Comparison of ENCODE assay signal across 25 cellular contexts in the genomic region with DNA sequence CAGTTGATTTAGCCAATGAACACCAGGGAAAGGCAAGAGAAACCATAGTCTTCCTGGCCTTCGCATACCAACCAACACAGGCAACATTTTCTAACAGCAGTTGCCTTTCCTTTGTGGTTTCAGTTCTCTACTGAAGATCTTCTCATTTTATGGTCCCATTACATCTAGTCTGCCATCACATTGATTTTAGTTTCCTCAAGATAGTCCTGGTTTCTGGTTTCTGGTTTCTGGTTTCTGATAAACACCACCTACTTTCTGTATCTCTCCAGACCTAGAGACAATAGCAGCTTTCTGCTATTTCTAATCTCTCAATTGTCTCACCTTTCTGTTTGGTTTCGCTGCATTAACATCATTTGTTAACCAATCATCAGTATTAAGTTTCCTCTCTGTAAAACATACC.
"Had no signal": no experiment of that assay in that cellular context is flagged by ENCODE, and none has a peak within 500 bp of the region (broad histone marks: within the 10 kb centered on the region; RNA-seq: fewer than 3 reads in every experiment).

No MANE protein-coding gene starts in this region.

- ATAC-seq: effector memory CD8-positive, alpha-beta T cell; gastrocnemius medialis; heart right ventricle; left cardiac atrium; left lung; left ventricle myocardium superior; lower lobe of right lung; mucosa of descending colon; naive thymus-derived CD8-positive, alpha-beta T cell had no signal

- FAIRE-seq: endometrium, islet of Langerhans, keratinocyte had no signal

- H3K4me1 ChIP-seq: colonic mucosa, esophagus muscularis mucosa, gastrocnemius medialis, heart right ventricle, left lung, lower lobe of right lung had no signal

- H3K27me3 ChIP-seq: colonic mucosa, esophagus muscularis mucosa, gastrocnemius medialis, heart right ventricle, left lung had no signal

- DNase-seq: colonic mucosa; cortex of kidney; effector CD8-positive, alpha-beta T cell; effector memory CD8-positive, alpha-beta T cell; endodermal cell; foreskin fibroblast; foreskin melanocyte; gastrocnemius medialis; glutamatergic neuron; head of caudate nucleus; heart right ventricle; hippocampal formation; left cardiac atrium; left lung; left ventricle myocardium superior; lower lobe of right lung; mesenchymal stem cell; mucosa of descending colon; naive B cell; naive thymus-derived CD8-positive, alpha-beta T cell had no signal

- H3K27ac ChIP-seq: colonic mucosa, epithelial cell of prostate, esophagus muscularis mucosa, gastrocnemius medialis, heart right ventricle, left lung, lower lobe of right lung had no signal

- H3K36me3 ChIP-seq: colonic mucosa, esophagus muscularis mucosa, gastrocnemius medialis, heart right ventricle, left lung, lower lobe of right lung had no signal

- H3K4me3 ChIP-seq: colonic mucosa, esophagus muscularis mucosa, gastrocnemius medialis, heart right ventricle, left lung, lower lobe of right lung, mucosa of descending colon had no signal

- H3K9me3 ChIP-seq: colonic mucosa, esophagus muscularis mucosa, gastrocnemius medialis, heart right ventricle, left lung, lower lobe of right lung, mucosa of descending colon had no signal
